1 cellular context compared by ENCODE assay signal in genomic region chr19:23415561-23416191, GRCh38.
TF ChIP-seq lines count a peak whose summit lies in the region.

No MANE protein-coding gene starts in this region.

TF ChIP-seq in SK-N-SH, 30 proteins besides CTCF, POLR2A, EP300 and RAD21 (continued from another document):
- no peak for TF ChIP-seq MEF2A (IDR thresholded peaks at IDR 0.05; ENCODE audit: borderline replicate concordance, low read depth)
- TF ChIP-seq GABPA (IDR thresholded peaks at IDR 0.05; ENCODE audit: low read depth): no peak
- TF ChIP-seq TCF12 (IDR thresholded peaks at IDR 0.05): no peak
- TF ChIP-seq NFIC (IDR thresholded peaks at IDR 0.05; ENCODE audit: borderline replicate concordance): no peak
- peak; percentile 59; the same call in 1 of the 2 replicates for TF ChIP-seq YY1 (IDR thresholded peaks at IDR 0.05; ENCODE audit: low read depth)
- TF ChIP-seq REST (IDR thresholded peaks at IDR 0.05; ENCODE audit: low read depth, low read length): no peak
- TF ChIP-seq FOXJ3 (CRISPR knock-in tag; IDR thresholded peaks at IDR 0.05): no peak
- TF ChIP-seq JUND (IDR thresholded peaks at IDR 0.05): no peak
- TF ChIP-seq TAF1 (IDR thresholded peaks at IDR 0.05; ENCODE audit: borderline replicate concordance, low read depth, low read length): no peak
